ENCODE assay signal across 9 cellular contexts in genomic region chr2:217622205-217622621, GRCh38.
DNase-seq lines count a peak whose midpoint lies in the region; ATAC-seq and TF ChIP-seq lines count a peak whose summit lies in the region.
"Had no signal": no experiment of that assay in that cellular context is flagged by ENCODE, and none has a peak within 500 bp of the region (broad histone marks: within the 10 kb centered on the region; RNA-seq: fewer than 3 reads in every experiment).

No MANE protein-coding gene starts in this region.

- H3K4me3 Mint-ChIP-seq in neural crest cell: peak overlapping the region; percentile 33

- no peaks in the 10 kb centered on the region for H3K36me3 Mint-ChIP-seq in neural crest cell (ENCODE audit: low read depth)

- peaks cover 52% of the 10 kb centered on the region for H3K4me1 Mint-ChIP-seq in neural crest cell

- H3K4me3 ChIP-seq in fibroblast of mammary gland (ENCODE audit: control insufficient read depth, low read depth, low read length): no peak overlapping the region
- H3K4me3 ChIP-seq: body of pancreas had no signal

- ATAC-seq in GM19328 (IDR thresholded peaks at IDR 0.05; ENCODE audit: unreplicated experiment) (no peak), HG02588 (IDR thresholded peaks at IDR 0.05; ENCODE audit: unreplicated experiment) (no peak)
- ATAC-seq: body of pancreas had no signal

- H3K27me3 Mint-ChIP-seq in neural crest cell (ENCODE audit: low read depth): no peaks in the 10 kb centered on the region

- H3K27ac Mint-ChIP-seq in neural crest cell (ENCODE audit: unreplicated experiment): peak overlapping the region; percentile 91

- DNase-seq in COR-L47 (lab: John Stamatoyannopoulos, UW): peak; percentile 62
- DNase-seq in NCI-H510A (lab: John Stamatoyannopoulos, UW): peak; percentile 69
- DNase-seq in fibroblast of mammary gland (ENCODE audit: low read depth): peak; percentile 18
- no peak for DNase-seq in neural crest cell (ENCODE audit: low read depth, low spot score)
- DNase-seq in HPDE6-E6E7 (ENCODE audit: extremely low spot score): no peak
- no peak for DNase-seq in T-helper 1 cell

- no peak for TF ChIP-seq CTCF in fibroblast of mammary gland (conservative IDR thresholded peaks at IDR 0.05; ENCODE audit: control insufficient read depth, insufficient read depth, low read depth, low read length)
- no peak for TF ChIP-seq CTCF in neural crest cell (conservative IDR thresholded peaks at IDR 0.05)

- no peaks in the 10 kb centered on the region for H3K9me3 Mint-ChIP-seq in neural crest cell

Comparison
In these comparisons a context has a peak if more than half of its experiments do, and no peak if none do; other contexts are left out.
1. DNase-seq: peak in COR-L47 (single experiment), NCI-H510A (single experiment) and fibroblast of mammary gland (single experiment); none in neural crest cell (single experiment), HPDE6-E6E7 (single experiment) and T-helper 1 cell (0 of 5).